In genomic region chr5:161380550-161380949, GRCh38 we compare ENCODE assay signal across 1 cellular context.
A peak's percentile ranks its signal among the peaks of the same experiment; 100 is the strongest.
TF ChIP-seq lines count a peak whose summit lies in the region.

No MANE protein-coding gene starts in this region.

TF ChIP-seq in GM12878, 131 proteins besides CTCF, POLR2A, EP300 and RAD21 (continued from another document):
- TF ChIP-seq NKRF (conservative IDR thresholded peaks at IDR 0.05) (no peak), NRF1 (conservative IDR thresholded peaks at IDR 0.05; ENCODE audit: low read depth, low read length) (no peak), ZBTB4 (CRISPR knock-in tag; IDR thresholded peaks at IDR 0.05) (no peak), FOXM1 (IDR thresholded peaks at IDR 0.05; ENCODE audit: low read depth, low read length) (0 out of 2 replicates have a peak, but pooled peaks have one; percentile 18), NFIC (IDR thresholded peaks at IDR 0.05; ENCODE audit: low read depth, low read length) (peak; percentile 67; the same call in 1 of the 2 replicates), ZNF384 (IDR thresholded peaks at IDR 0.05; ENCODE audit: borderline replicate concordance, low read depth, low read length) (peak; percentile 33; the same call in 1 of the 2 replicates), USF1 (IDR thresholded peaks at IDR 0.05; ENCODE audit: borderline replicate concordance, extremely low read length, insufficient read depth, low read depth, low read length) (no peak), RFX5 (IDR thresholded peaks at IDR 0.05; ENCODE audit: low read depth, low read length) (no peak), ATF7 (IDR thresholded peaks at IDR 0.05; ENCODE audit: low read depth) (0 out of 2 replicates have a peak, but pooled peaks have one; percentile 31), MEF2B (IDR thresholded peaks at IDR 0.05; ENCODE audit: partially characterized antibody, poor library complexity, severe bottlenecking) (peak; percentile 26)
